21 cellular contexts compared by ENCODE assay signal in the genomic region with DNA sequence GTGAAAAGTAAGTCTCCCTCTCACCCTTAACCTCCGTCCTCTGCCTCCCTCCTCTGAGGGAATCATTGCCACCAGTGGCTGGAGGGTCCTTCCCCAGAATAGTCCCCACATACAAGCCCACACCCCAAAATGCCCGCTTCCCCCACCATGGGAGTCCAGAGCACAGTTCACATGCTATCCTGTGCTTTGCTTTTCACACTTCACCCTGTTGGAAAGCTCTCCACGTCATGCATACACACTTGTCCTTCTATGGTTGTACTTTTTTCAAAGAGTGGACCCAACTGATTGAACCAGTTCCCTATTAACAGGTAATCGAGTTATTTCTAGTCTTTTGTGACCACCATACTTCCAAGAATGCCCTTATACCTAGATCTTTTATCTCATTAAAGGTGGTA.
"Had no signal": no experiment of that assay in that cellular context is flagged by ENCODE, and none has a peak within 500 bp of the region (broad histone marks: within the 10 kb centered on the region; RNA-seq: fewer than 3 reads in every experiment).

No MANE protein-coding gene starts in this region.

- H3K9me3 ChIP-seq: esophagus muscularis mucosa, gastroesophageal sphincter, ovary, tibial nerve had no signal

- H3K4me1 Mint-ChIP-seq: immature natural killer cell; naive thymus-derived CD8-positive, alpha-beta T cell; neural crest cell; stimulated activated effector memory CD8-positive, alpha-beta T cell treated with anti-CD3 and anti-CD28 coated beads, Interleukin-12 subunit alpha, Interleukin-12 subunit beta, amount 100 ng/mL, for 72 hours had no signal

- DNase-seq: cerebellar nuclear complex; effector memory CD8-positive, alpha-beta T cell; glutamatergic neuron; immature natural killer cell; left colon; naive thymus-derived CD8-positive, alpha-beta T cell; nucleus accumbens; ovary; right cardiac atrium; stimulated activated CD4-positive, alpha-beta T cell treated with anti-CD3 and anti-CD28 coated beads, Interleukin-2, amount 100 ng/mL, for 48 hours; stimulated activated CD8-positive, alpha-beta memory T cell treated with anti-CD3 and anti-CD28 coated beads, Interleukin-4, amount 100 ng/mL, for 48 hours; stimulated activated naive CD8-positive, alpha-beta T cell treated with anti-CD3 and anti-CD28 coated beads, Interleukin-15, Interleukin-2, amounts not matched to agents 100 U/mL and 50 U/mL, for 24 hours had no signal

- ATAC-seq: effector memory CD8-positive, alpha-beta T cell; gastroesophageal sphincter; left colon; naive thymus-derived CD8-positive, alpha-beta T cell; right cardiac atrium; stimulated activated effector memory CD8-positive, alpha-beta T cell treated with anti-CD3 and anti-CD28 coated beads, Interleukin-12 subunit alpha, Interleukin-12 subunit beta, amount 100 ng/mL, for 72 hours; stimulated activated naive CD8-positive, alpha-beta T cell treated with anti-CD3 and anti-CD28 coated beads, Interleukin-15, Interleukin-2, amounts not matched to agents 100 U/mL and 50 U/mL, for 24 hours had no signal

- H3K4me3 ChIP-seq: esophagus muscularis mucosa, gastroesophageal sphincter, ovary, tibial nerve had no signal

- H3K27ac Mint-ChIP-seq: dendritic cell treated with granulocyte-macrophage colony-stimulating factor and Interleukin-4, amounts not matched to agents 40 ng/mL and 50 ng/mL, for 4 days; immature natural killer cell; naive thymus-derived CD8-positive, alpha-beta T cell; stimulated activated effector memory CD8-positive, alpha-beta T cell treated with anti-CD3 and anti-CD28 coated beads, Interleukin-12 subunit alpha, Interleukin-12 subunit beta, amount 100 ng/mL, for 72 hours had no signal

- H3K4me3 Mint-ChIP-seq: dendritic cell treated with granulocyte-macrophage colony-stimulating factor and Interleukin-4, amounts not matched to agents 40 ng/mL and 50 ng/mL, for 4 days; effector memory CD8-positive, alpha-beta T cell; immature natural killer cell; naive thymus-derived CD8-positive, alpha-beta T cell; neural crest cell; stimulated activated effector memory CD8-positive, alpha-beta T cell treated with anti-CD3 and anti-CD28 coated beads, Interleukin-12 subunit alpha, Interleukin-12 subunit beta, amount 100 ng/mL, for 72 hours had no signal

- FAIRE-seq: colon, keratinocyte, small intestine had no signal

- H3K36me3 ChIP-seq: esophagus muscularis mucosa, gastroesophageal sphincter, ovary, tibial nerve had no signal

- H3K27me3 ChIP-seq: esophagus muscularis mucosa, gastroesophageal sphincter, ovary, tibial nerve had no signal

- H3K9me3 Mint-ChIP-seq: dendritic cell treated with granulocyte-macrophage colony-stimulating factor and Interleukin-4, amounts not matched to agents 40 ng/mL and 50 ng/mL, for 4 days; effector memory CD8-positive, alpha-beta T cell; immature natural killer cell; naive thymus-derived CD8-positive, alpha-beta T cell; neural crest cell; stimulated activated effector memory CD8-positive, alpha-beta T cell treated with anti-CD3 and anti-CD28 coated beads, Interleukin-12 subunit alpha, Interleukin-12 subunit beta, amount 100 ng/mL, for 72 hours had no signal

- H3K27ac ChIP-seq: esophagus muscularis mucosa, gastroesophageal sphincter, tibial nerve had no signal

- H3K36me3 Mint-ChIP-seq: immature natural killer cell; naive thymus-derived CD8-positive, alpha-beta T cell; stimulated activated effector memory CD8-positive, alpha-beta T cell treated with anti-CD3 and anti-CD28 coated beads, Interleukin-12 subunit alpha, Interleukin-12 subunit beta, amount 100 ng/mL, for 72 hours had no signal
